ENCODE assay signal across 18 cellular contexts in the genomic region with DNA sequence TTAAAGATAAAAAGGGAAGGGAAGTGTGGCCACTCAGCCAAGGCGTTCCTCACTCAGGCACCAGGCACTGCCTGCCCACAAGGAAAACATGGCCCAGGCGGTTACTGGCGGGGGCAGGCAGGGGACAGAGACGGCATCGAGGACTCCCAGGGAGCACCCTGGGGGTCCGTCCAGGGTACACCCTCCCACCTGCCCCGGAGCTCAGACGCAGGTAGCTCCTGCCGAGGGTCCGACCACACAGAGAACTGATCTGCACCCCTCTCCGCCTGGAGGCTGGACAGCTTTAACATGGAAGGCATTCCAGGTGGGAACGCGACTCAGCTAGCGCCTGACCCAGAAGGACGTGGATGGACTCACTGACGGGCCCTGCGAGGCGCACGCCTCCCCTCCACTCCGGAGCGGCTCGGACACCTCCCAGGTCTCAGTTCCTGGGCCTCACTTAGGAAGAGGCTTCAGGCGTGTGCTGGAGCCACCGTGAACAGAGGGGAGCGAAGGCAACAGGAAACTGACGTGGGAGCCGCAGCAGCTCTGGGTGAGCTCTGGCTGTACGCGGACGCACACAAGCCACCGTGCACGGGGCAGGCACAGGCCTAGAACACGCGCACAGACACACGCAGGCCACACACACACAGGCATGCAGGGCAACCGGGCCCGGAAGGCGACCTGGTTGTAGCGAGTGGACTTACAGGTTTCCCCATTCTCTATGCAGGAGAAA. TPM values are rescaled to one million over a fixed set of nuclear protein-coding genes. Genes with fewer than 3 reads are reported as not detected.
DNase-seq lines count a peak whose midpoint lies in the region; ATAC-seq, FAIRE-seq and TF ChIP-seq lines count a peak whose summit lies in the region.
"Had no signal": no experiment of that assay in that cellular context is flagged by ENCODE, and none has a peak within 500 bp of the region (broad histone marks: within the 10 kb centered on the region; RNA-seq: fewer than 3 reads in every experiment).

No MANE protein-coding gene starts in this region.

- H4K20me1 ChIP-seq in HepG2 (ENCODE audit: insufficient read depth, low read length): no peaks in the 10 kb centered on the region

- H3K27me3 ChIP-seq in HepG2 (ENCODE audit: control insufficient read depth in 1 of 2, insufficient read depth in 2 of 2, low read length in 2 of 2) (no peaks in the 10 kb centered on the region), transverse colon (no peaks in the 10 kb centered on the region)

- H3K36me3 ChIP-seq in HepG2 (replicated peaks in 1 of 2; ENCODE audit: control insufficient read depth in 1 of 2, insufficient read depth in 2 of 2, low read length in 2 of 2) (peaks cover 34 to 70% of the 10 kb centered on the region in 2 experiments), transverse colon (peaks cover 0 to 18% (median 0%) of the 10 kb centered on the region in 4 donors)

- no peak overlapping the region for H3K4me3 Mint-ChIP-seq in natural killer cell treated with Interleukin-12 subunit alpha and Interleukin-12 subunit beta and Interleukin-15 and Interleukin-18, amount 100 ng/mL, for 72 hours
- no peak overlapping the region for H3K4me3 Mint-ChIP-seq in natural killer cell
- peak overlapping the region; percentile 78 for H3K4me3 Mint-ChIP-seq in T-helper 17 cell
- H3K4me3 Mint-ChIP-seq: B cell; CD4-positive, alpha-beta memory T cell had no signal

- POLR2A ChIA-PET in HepG2 (lab: Yijun Ruan, JAX): no interaction called here

- no peaks in the 10 kb centered on the region for H3K27me3 Mint-ChIP-seq in natural killer cell treated with Interleukin-12 subunit alpha and Interleukin-12 subunit beta and Interleukin-15 and Interleukin-18, amount 100 ng/mL, for 72 hours
- H3K27me3 Mint-ChIP-seq in natural killer cell (ENCODE audit: low read depth in 2 of 2): no peaks in the 10 kb centered on the region
- H3K27me3 Mint-ChIP-seq in T-helper 17 cell: no peaks in the 10 kb centered on the region
- H3K27me3 Mint-ChIP-seq: B cell; CD4-positive, alpha-beta memory T cell had no signal

- H2AFZ ChIP-seq in HepG2 (ENCODE audit: low read length): no peak overlapping the region

- no peak for ATAC-seq in natural killer cell treated with Interleukin-12 subunit alpha and Interleukin-12 subunit beta and Interleukin-15 and Interleukin-18, amount 100 ng/mL, for 72 hours
- ATAC-seq in natural killer cell (no peak), T-helper 17 cell (no peak), HepG2 (no peak), GM19397 (IDR thresholded peaks at IDR 0.05; ENCODE audit: unreplicated experiment) (no peak)
- ATAC-seq: PC-3 had no signal

- intact Hi-C loops in natural killer cell (cut with micrococcal nuclease) (no loop called here), HepG2 (cut with micrococcal nuclease; ENCODE audit: unreplicated experiment) (loop anchor here (10.0 kb wide), 1 partner anchor 89 kb away; no protein-coding TSS in a partner anchor), transverse colon (cut with DNase I; ENCODE audit: low total_unique reads) (no loop called here)

- 98% methylated on average over 27 of the region's 39 CpGs for WGBS in HepG2 (ENCODE audit: low lambda C conversion rate)
- WGBS in transverse colon (ENCODE audit: low coverage in 1 of 2), 2 donors: 91% methylated on average over 39 of the region's 39 CpGs; no CpG with 5 or more reads in 1 of the 2 donors

- no peak for TF ChIP-seq POLR2A in HepG2 (IDR thresholded peaks at IDR 0.05; ENCODE audit: insufficient read depth in 1 of 2, low read depth in 2 of 2, low read length in 2 of 2)
- TF ChIP-seq POLR2A in transverse colon (IDR thresholded peaks at IDR 0.05): no peak

- no peak for TF ChIP-seq CTCF in natural killer cell (IDR thresholded peaks at IDR 0.05)
- TF ChIP-seq CTCF in HepG2 (CRISPR knock-in tag; IDR thresholded peaks at IDR 0.05): no peak
- TF ChIP-seq CTCF in transverse colon (IDR thresholded peaks at IDR 0.05): no peak

- no peak for TF ChIP-seq RAD21 in HepG2 (CRISPR knock-in tag; IDR thresholded peaks at IDR 0.05)

- CTCF ChIA-PET in HepG2 (lab: Yijun Ruan, JAX; ENCODE audit: low intra/inter-chr PET ratio, low total read pairs): no interaction called here

- TF ChIP-seq EP300 in HepG2 (IDR thresholded peaks at IDR 0.05; ENCODE audit: low read depth in 2 of 2, low read length in 2 of 2) (no peak), HepG2 (CRISPR knock-in tag; IDR thresholded peaks at IDR 0.05; ENCODE audit: borderline replicate concordance) (no peak), transverse colon (IDR thresholded peaks at IDR 0.05; ENCODE audit: low read depth) (no peak)

- peak; percentile 35 for DNase-seq in natural killer cell treated with Interleukin-12 subunit alpha and Interleukin-12 subunit beta and Interleukin-15 and Interleukin-18, amount 100 ng/mL, for 72 hours (ENCODE audit: low spot score)
- DNase-seq in natural killer cell: no peak
- no peak for DNase-seq in T-helper 17 cell
- DNase-seq in HepG2 (ENCODE audit: low spot score): no peak
- no peak for DNase-seq in GOT3 (lab: John Stamatoyannopoulos, UW)
- DNase-seq in transverse colon: no peak
- DNase-seq: Calu3; CD4-positive, alpha-beta memory T cell; DMS79; NCI-H1436; NCI-H2029 treated with DMSO at 0.1 percent for 48 hours; NCI-H2171 treated with DMSO at 0.1 percent for 48 hours; NCI-H446 treated with DMSO at 0.1 percent for 48 hours; NCI-H748 treated with DMSO at 0.1 percent for 48 hours; PC-3 had no signal

- no peak overlapping the region for H3K27ac Mint-ChIP-seq in natural killer cell treated with Interleukin-12 subunit alpha and Interleukin-12 subunit beta and Interleukin-15 and Interleukin-18, amount 100 ng/mL, for 72 hours
- H3K27ac Mint-ChIP-seq in natural killer cell (no peak overlapping the region), T-helper 17 cell (no peak overlapping the region)
- H3K27ac Mint-ChIP-seq: B cell had no signal

- no peaks in the 10 kb centered on the region for H3K36me3 Mint-ChIP-seq in natural killer cell treated with Interleukin-12 subunit alpha and Interleukin-12 subunit beta and Interleukin-15 and Interleukin-18, amount 100 ng/mL, for 72 hours
- H3K36me3 Mint-ChIP-seq in natural killer cell: no peaks in the 10 kb centered on the region
- H3K36me3 Mint-ChIP-seq in T-helper 17 cell (ENCODE audit: low read depth): peaks cover 2% of the 10 kb centered on the region

- no peaks in the 10 kb centered on the region for H3K79me2 ChIP-seq in HepG2 (ENCODE audit: insufficient read depth, low read length)

- H3K9me3 Mint-ChIP-seq in natural killer cell treated with Interleukin-12 subunit alpha and Interleukin-12 subunit beta and Interleukin-15 and Interleukin-18, amount 100 ng/mL, for 72 hours: no peaks in the 10 kb centered on the region
- no peaks in the 10 kb centered on the region for H3K9me3 Mint-ChIP-seq in natural killer cell

- no peak for FAIRE-seq in HepG2 (lab: Jason Lieb, UNC)

- no TSS peak for BruUV-seq in HepG2 (replicated peaks; lab: Mats Ljungman, UMichigan)

- H3K9me3 ChIP-seq in T-helper 17 cell (ENCODE audit: control insufficient read depth, low read length, poor library complexity, severe bottlenecking) (no peaks in the 10 kb centered on the region), HepG2 (ENCODE audit: low read length) (no peaks in the 10 kb centered on the region), transverse colon (no peaks in the 10 kb centered on the region)

- in situ Hi-C loops in HepG2 (cut with HindIII; ENCODE audit: extremely low pct_ligation_motif_present, low pct_unique_long_range_greater_than_20kb) (no loop called here), transverse colon (cut with MboI; ENCODE audit: low pct_ligation_motif_present in 1 of 4, low pct_unique_long_range_greater_than_20kb in 1 of 4, low sequenced_read_pairs in 3 of 4) (no loop called here)

- H3K27ac ChIP-seq in HepG2 (ENCODE audit: extremely low read length, insufficient read depth, low read length) (no peak overlapping the region), transverse colon (no peak overlapping the region)
- H3K27ac ChIP-seq: KMS-11 had no signal

- H3K4me1 ChIP-seq in HepG2 (ENCODE audit: insufficient read depth, low read length) (no peaks in the 10 kb centered on the region), transverse colon (no peaks in the 10 kb centered on the region)

- no peaks in the 10 kb centered on the region for H3K4me1 Mint-ChIP-seq in natural killer cell treated with Interleukin-12 subunit alpha and Interleukin-12 subunit beta and Interleukin-15 and Interleukin-18, amount 100 ng/mL, for 72 hours (ENCODE audit: low read depth in 2 of 2)
- H3K4me1 Mint-ChIP-seq in natural killer cell (no peaks in the 10 kb centered on the region), T-helper 17 cell (peaks cover 5% of the 10 kb centered on the region)
- H3K4me1 Mint-ChIP-seq: B cell; CD4-positive, alpha-beta memory T cell had no signal

- H3K9ac ChIP-seq in HepG2 (ENCODE audit: insufficient read depth, low read depth, low read length): no peak overlapping the region
- H3K9ac ChIP-seq: KMS-11 had no signal

- H3K4me2 ChIP-seq in HepG2 (ENCODE audit: low read depth, low read length): no peak overlapping the region
- H3K4me2 ChIP-seq: KMS-11 had no signal

- H3K4me3 ChIP-seq in HepG2 (replicated peaks in 1 of 3; ENCODE audit: insufficient read depth in 1 of 3, low read depth in 2 of 3, low read length in 3 of 3): no peak overlapping the region
- no peak overlapping the region for H3K4me3 ChIP-seq in transverse colon

RNA-seq across cellular contexts. Expression of gene NKD2, which starts 47.5 kb away (rescaled TPM):
- total RNA-seq in natural killer cell treated with Interleukin-12 subunit alpha and Interleukin-12 subunit beta and Interleukin-15 and Interleukin-18, amount 100 ng/mL, for 72 hours: under 1 TPM in 1 of 2 donors, not detected in 1; 0.53 TPM
- total RNA-seq in natural killer cell: not detected
- total RNA-seq in T-helper 17 cell: not detected
- total RNA-seq in HepG2 (2016; rRNA removed; fragmentation: Illumina TruSeq; extraction: Trizol): 0.53 and 0.94 TPM in 2 replicates
- total RNA-seq in HepG2 (2016; cell fraction: cytosol; rRNA removed; fragmentation: Illumina TruSeq; extraction: Trizol; ENCODE audit: low read depth): 0.26 and 0.91 TPM in 2 replicates
- total RNA-seq in HepG2 (2016; cell fraction: insoluble cytoplasmic fraction; rRNA removed; fragmentation: Illumina TruSeq; extraction: Trizol): 0.77 and 1.1 TPM in 2 replicates
- total RNA-seq in HepG2 (2016; cell fraction: membrane; rRNA removed; fragmentation: Illumina TruSeq; extraction: Trizol): 0.48 and 0.90 TPM in 2 replicates
- total RNA-seq in HepG2 (2016; cell fraction: nucleus; rRNA removed; fragmentation: Illumina TruSeq; extraction: Trizol): 0.81 and 2.0 TPM in 2 replicates
- polyA plus RNA-seq in HepG2 (2011; rRNA removed): 0.81 and 0.82 TPM in 2 replicates
- 0.13 and 0.70 TPM in 2 replicates for polyA plus RNA-seq in HepG2 (2011; cell fraction: cytosol; rRNA removed)
- 10.6 and 14.1 TPM in 2 replicates for polyA plus RNA-seq in HepG2 (2011; cell fraction: nucleus; rRNA removed)
- polyA plus RNA-seq in HepG2 (2012): 0.39 and 0.79 TPM in 2 replicates
- 0.59 and 0.60 TPM in 2 replicates for polyA plus RNA-seq in HepG2 (2016; cell fraction: cytosol; fragmentation: Illumina TruSeq; extraction: Trizol; ENCODE audit: low read depth)
- polyA plus RNA-seq in HepG2 (2016; cell fraction: insoluble cytoplasmic fraction; fragmentation: Illumina TruSeq; extraction: Trizol; ENCODE audit: low read depth): 1.1 and 1.2 TPM in 2 replicates
- polyA plus RNA-seq in HepG2 (2016; cell fraction: membrane; fragmentation: Illumina TruSeq; extraction: Trizol; ENCODE audit: low read depth): 0.76 and 0.84 TPM in 2 replicates
- polyA plus RNA-seq in HepG2 (2016; cell fraction: nucleus; fragmentation: Illumina TruSeq; extraction: Trizol; ENCODE audit: insufficient read depth, low read depth): 5.1 and 6.3 TPM in 2 replicates
- polyA minus RNA-seq in HepG2 (2011; rRNA and poly(A)+ RNA removed; ENCODE audit: low replicate concordance): 1.6 TPM in 1 of 2 replicates, not detected in the other
- 0.30 and 0.62 TPM in 2 replicates for polyA minus RNA-seq in HepG2 (2011; cell fraction: cytosol; rRNA and poly(A)+ RNA removed)
- polyA minus RNA-seq in HepG2 (2011; cell fraction: nucleus; rRNA and poly(A)+ RNA removed): 0.62 and 1.0 TPM in 2 replicates
- total RNA-seq in transverse colon: under 1 TPM in 2 of 4 donors, not detected in 2; 0.41 to 0.80 TPM
- total RNA-seq: CD4-positive, alpha-beta memory T cell had no signal
- polyA plus RNA-seq: CD4-positive, alpha-beta memory T cell had no signal

RNA-seq across cellular contexts. Expression of gene SLC12A7, which starts 55.8 kb away (rescaled TPM):
- 10 to 100 TPM; 13.5 to 21.9 TPM for total RNA-seq in natural killer cell treated with Interleukin-12 subunit alpha and Interleukin-12 subunit beta and Interleukin-15 and Interleukin-18, amount 100 ng/mL, for 72 hours
- total RNA-seq in natural killer cell (10 to 100 TPM; 53.2 to 92.5 (median 81.3) TPM), T-helper 17 cell (10 to 100 TPM; 36.6 to 88.0 TPM), HepG2 (2016; rRNA removed; fragmentation: Illumina TruSeq; extraction: Trizol) (7.4 and 14.0 TPM in 2 replicates), transverse colon (100 to 1,000 TPM in 1 of 4 donors, 10 to 100 TPM in 3; 60.7 to 144 (median 61.4) TPM)
- 9.5 and 12.5 TPM in 2 replicates for total RNA-seq in HepG2 (2016; cell fraction: cytosol; rRNA removed; fragmentation: Illumina TruSeq; extraction: Trizol; ENCODE audit: low read depth)
- 5.2 and 15.7 TPM in 2 replicates for total RNA-seq in HepG2 (2016; cell fraction: insoluble cytoplasmic fraction; rRNA removed; fragmentation: Illumina TruSeq; extraction: Trizol)
- 6.9 and 7.7 TPM in 2 replicates for total RNA-seq in HepG2 (2016; cell fraction: membrane; rRNA removed; fragmentation: Illumina TruSeq; extraction: Trizol)
- total RNA-seq in HepG2 (2016; cell fraction: nucleus; rRNA removed; fragmentation: Illumina TruSeq; extraction: Trizol): 21.8 and 25.8 TPM in 2 replicates
- 18.5 and 25.6 TPM in 2 replicates for polyA plus RNA-seq in HepG2 (2011; rRNA removed)
- 11.8 and 15.1 TPM in 2 replicates for polyA plus RNA-seq in HepG2 (2011; cell fraction: cytosol; rRNA removed)
- polyA plus RNA-seq in HepG2 (2011; cell fraction: nucleus; rRNA removed): 164 and 213 TPM in 2 replicates
- polyA plus RNA-seq in HepG2 (2012): 28.2 and 30.9 TPM in 2 replicates
- polyA plus RNA-seq in HepG2 (2016; cell fraction: cytosol; fragmentation: Illumina TruSeq; extraction: Trizol; ENCODE audit: low read depth): 1.4 and 1.6 TPM in 2 replicates
- polyA plus RNA-seq in HepG2 (2016; cell fraction: insoluble cytoplasmic fraction; fragmentation: Illumina TruSeq; extraction: Trizol; ENCODE audit: low read depth): 6.3 and 7.6 TPM in 2 replicates
- polyA plus RNA-seq in HepG2 (2016; cell fraction: membrane; fragmentation: Illumina TruSeq; extraction: Trizol; ENCODE audit: low read depth): 3.2 and 3.7 TPM in 2 replicates
- 88.5 and 93.5 TPM in 2 replicates for polyA plus RNA-seq in HepG2 (2016; cell fraction: nucleus; fragmentation: Illumina TruSeq; extraction: Trizol; ENCODE audit: insufficient read depth, low read depth)
- polyA minus RNA-seq in HepG2 (2011; rRNA and poly(A)+ RNA removed; ENCODE audit: low replicate concordance): 6.3 and 47.1 TPM in 2 replicates
- polyA minus RNA-seq in HepG2 (2011; cell fraction: cytosol; rRNA and poly(A)+ RNA removed): 14.7 and 16.2 TPM in 2 replicates
- polyA minus RNA-seq in HepG2 (2011; cell fraction: nucleus; rRNA and poly(A)+ RNA removed): 40.3 and 44.4 TPM in 2 replicates
